1 cellular context compared by ENCODE assay signal in the genomic region with DNA sequence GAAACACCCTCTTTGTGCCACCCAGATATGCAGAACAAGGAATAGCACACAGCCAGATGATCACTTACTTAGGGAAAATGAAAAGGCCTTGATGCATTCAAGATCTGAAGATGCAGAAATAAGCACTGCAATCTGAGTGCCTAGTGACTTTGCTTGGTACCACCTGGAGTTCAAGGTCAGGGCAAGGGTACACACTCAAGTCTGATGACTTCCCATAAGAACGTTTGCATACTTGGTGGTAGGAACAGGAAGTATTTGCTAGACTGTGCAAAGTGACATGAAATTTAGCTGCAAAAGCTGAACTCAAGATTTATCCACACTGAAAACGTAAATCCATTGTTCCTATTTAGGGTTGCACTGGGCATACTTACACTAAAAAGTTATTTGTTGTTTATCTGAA.
TF ChIP-seq lines count a peak whose summit lies in the region.

No MANE protein-coding gene starts in this region.

TF ChIP-seq in GM12878, 131 proteins besides CTCF, POLR2A, EP300 and RAD21 (continued from another document):
- TF ChIP-seq, protein P1, sequence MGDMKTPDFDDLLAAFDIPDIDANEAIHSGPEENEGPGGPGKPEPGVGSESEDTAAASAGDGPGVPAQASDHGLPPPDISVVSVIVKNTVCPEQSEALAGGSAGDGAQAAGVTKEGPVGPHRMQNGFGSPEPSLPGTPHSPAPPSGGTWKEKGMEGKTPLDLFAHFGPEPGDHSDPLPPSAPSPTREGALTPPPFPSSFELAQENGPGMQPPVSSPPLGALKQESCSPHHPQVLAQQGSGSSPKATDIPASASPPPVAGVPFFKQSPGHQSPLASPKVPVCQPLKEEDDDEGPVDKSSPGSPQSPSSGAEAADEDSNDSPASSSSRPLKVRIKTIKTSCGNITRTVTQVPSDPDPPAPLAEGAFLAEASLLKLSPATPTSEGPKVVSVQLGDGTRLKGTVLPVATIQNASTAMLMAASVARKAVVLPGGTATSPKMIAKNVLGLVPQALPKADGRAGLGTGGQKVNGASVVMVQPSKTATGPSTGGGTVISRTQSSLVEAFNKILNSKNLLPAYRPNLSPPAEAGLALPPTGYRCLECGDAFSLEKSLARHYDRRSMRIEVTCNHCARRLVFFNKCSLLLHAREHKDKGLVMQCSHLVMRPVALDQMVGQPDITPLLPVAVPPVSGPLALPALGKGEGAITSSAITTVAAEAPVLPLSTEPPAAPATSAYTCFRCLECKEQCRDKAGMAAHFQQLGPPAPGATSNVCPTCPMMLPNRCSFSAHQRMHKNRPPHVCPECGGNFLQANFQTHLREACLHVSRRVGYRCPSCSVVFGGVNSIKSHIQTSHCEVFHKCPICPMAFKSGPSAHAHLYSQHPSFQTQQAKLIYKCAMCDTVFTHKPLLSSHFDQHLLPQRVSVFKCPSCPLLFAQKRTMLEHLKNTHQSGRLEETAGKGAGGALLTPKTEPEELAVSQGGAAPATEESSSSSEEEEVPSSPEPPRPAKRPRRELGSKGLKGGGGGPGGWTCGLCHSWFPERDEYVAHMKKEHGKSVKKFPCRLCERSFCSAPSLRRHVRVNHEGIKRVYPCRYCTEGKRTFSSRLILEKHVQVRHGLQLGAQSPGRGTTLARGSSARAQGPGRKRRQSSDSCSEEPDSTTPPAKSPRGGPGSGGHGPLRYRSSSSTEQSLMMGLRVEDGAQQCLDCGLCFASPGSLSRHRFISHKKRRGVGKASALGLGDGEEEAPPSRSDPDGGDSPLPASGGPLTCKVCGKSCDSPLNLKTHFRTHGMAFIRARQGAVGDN (IDR thresholded peaks at IDR 0.05) = no peak
- TF ChIP-seq, protein P2, sequence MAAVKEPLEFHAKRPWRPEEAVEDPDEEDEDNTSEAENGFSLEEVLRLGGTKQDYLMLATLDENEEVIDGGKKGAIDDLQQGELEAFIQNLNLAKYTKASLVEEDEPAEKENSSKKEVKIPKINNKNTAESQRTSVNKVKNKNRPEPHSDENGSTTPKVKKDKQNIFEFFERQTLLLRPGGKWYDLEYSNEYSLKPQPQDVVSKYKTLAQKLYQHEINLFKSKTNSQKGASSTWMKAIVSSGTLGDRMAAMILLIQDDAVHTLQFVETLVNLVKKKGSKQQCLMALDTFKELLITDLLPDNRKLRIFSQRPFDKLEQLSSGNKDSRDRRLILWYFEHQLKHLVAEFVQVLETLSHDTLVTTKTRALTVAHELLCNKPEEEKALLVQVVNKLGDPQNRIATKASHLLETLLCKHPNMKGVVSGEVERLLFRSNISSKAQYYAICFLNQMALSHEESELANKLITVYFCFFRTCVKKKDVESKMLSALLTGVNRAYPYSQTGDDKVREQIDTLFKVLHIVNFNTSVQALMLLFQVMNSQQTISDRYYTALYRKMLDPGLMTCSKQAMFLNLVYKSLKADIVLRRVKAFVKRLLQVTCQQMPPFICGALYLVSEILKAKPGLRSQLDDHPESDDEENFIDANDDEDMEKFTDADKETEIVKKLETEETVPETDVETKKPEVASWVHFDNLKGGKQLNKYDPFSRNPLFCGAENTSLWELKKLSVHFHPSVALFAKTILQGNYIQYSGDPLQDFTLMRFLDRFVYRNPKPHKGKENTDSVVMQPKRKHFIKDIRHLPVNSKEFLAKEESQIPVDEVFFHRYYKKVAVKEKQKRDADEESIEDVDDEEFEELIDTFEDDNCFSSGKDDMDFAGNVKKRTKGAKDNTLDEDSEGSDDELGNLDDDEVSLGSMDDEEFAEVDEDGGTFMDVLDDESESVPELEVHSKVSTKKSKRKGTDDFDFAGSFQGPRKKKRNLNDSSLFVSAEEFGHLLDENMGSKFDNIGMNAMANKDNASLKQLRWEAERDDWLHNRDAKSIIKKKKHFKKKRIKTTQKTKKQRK (IDR thresholded peaks at IDR 0.05; ENCODE audit: low read depth, low read length) = no peak
- TF ChIP-seq ESRRA (IDR thresholded peaks at IDR 0.05; ENCODE audit: low read length) (no peak), TCF7 (IDR thresholded peaks at IDR 0.05; ENCODE audit: borderline replicate concordance) (no peak), MEF2A (IDR thresholded peaks at IDR 0.05; ENCODE audit: insufficient read depth, low read depth, low read length) (no peak), HDGF (IDR thresholded peaks at IDR 0.05) (no peak)
- TF ChIP-seq, protein P3, sequence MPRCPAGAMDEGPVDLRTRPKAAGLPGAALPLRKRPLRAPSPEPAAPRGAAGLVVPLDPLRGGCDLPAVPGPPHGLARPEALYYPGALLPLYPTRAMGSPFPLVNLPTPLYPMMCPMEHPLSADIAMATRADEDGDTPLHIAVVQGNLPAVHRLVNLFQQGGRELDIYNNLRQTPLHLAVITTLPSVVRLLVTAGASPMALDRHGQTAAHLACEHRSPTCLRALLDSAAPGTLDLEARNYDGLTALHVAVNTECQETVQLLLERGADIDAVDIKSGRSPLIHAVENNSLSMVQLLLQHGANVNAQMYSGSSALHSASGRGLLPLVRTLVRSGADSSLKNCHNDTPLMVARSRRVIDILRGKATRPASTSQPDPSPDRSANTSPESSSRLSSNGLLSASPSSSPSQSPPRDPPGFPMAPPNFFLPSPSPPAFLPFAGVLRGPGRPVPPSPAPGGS (IDR thresholded peaks at IDR 0.05; ENCODE audit: borderline replicate concordance, insufficient read depth, low read depth, low read length, poor library complexity, severe bottlenecking) = no peak
